16 cellular contexts compared by ENCODE assay signal in genomic region chr12:5257763-5258475, GRCh38.
"Had no signal": no experiment of that assay in that cellular context is flagged by ENCODE, and none has a peak within 500 bp of the region (broad histone marks: within the 10 kb centered on the region; RNA-seq: fewer than 3 reads in every experiment).

No MANE protein-coding gene starts in this region.

- H3K27ac ChIP-seq: cardiac muscle cell, esophagus muscularis mucosa, parathyroid adenoma, stomach, testis, WERI-Rb-1 had no signal

- H3K36me3 ChIP-seq: cardiac muscle cell, esophagus muscularis mucosa, stomach, WERI-Rb-1 had no signal

- ATAC-seq: naive thymus-derived CD4-positive, alpha-beta T cell had no signal

- H3K27me3 ChIP-seq: cardiac muscle cell, stomach, testis had no signal

- H3K4me3 ChIP-seq: cardiac muscle cell, esophagus muscularis mucosa, smooth muscle cell, stomach, testis had no signal

- H3K9ac ChIP-seq: parathyroid adenoma had no signal

- H3K4me1 ChIP-seq: esophagus muscularis mucosa, parathyroid adenoma, stomach, testis had no signal

- H2AFZ ChIP-seq: parathyroid adenoma had no signal

- DNase-seq: activated CD4-positive, alpha-beta T cell treated with anti-CD3 and anti-CD28 coated beads for 1 hour; activated CD4-positive, alpha-beta T cell treated with anti-CD3 and anti-CD28 coated beads, Interleukin-2, amount 50 U/mL, for 4 hours; activated gamma-delta T cell; dermis blood vessel endothelial cell; effector memory CD4-positive, alpha-beta T cell; mesendoderm; naive thymus-derived CD4-positive, alpha-beta T cell; stimulated activated CD4-positive, alpha-beta T cell treated with anti-CD3 and anti-CD28 coated beads, Interleukin-4, amount 100 ng/mL, for 1 hour; stomach; T-helper 2 cell; testis; WERI-Rb-1 had no signal

- H3K9me3 ChIP-seq: esophagus muscularis mucosa, stomach, testis had no signal
